17 cellular contexts compared by ENCODE assay signal in the genomic region with DNA sequence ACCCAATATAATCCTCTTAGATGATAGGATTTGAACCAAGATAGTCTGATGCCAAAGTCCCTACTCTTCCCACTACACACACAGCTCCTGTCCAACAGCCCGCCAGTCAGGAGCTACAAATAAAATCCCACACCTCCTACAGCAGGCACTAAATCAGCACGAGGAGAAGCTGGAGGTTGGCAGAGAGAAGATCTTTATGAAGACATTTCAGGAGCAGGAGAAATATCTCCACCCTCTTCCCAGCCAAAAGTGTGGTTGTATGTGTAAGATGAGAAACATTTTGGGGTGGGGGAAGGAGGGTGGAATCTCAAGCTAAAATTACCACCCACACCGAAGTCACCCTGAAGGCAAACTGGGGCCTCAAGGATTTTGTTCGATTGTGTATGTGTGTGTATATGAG. TPM values are rescaled to one million over a fixed set of nuclear protein-coding genes. Genes with fewer than 3 reads are reported as not detected.
DNase-seq lines count a peak whose midpoint lies in the region; ATAC-seq and TF ChIP-seq lines count a peak whose summit lies in the region.
"Had no signal": no experiment of that assay in that cellular context is flagged by ENCODE, and none has a peak within 500 bp of the region (broad histone marks: within the 10 kb centered on the region; RNA-seq: fewer than 3 reads in every experiment).

No MANE protein-coding gene starts in this region.

- DNase-seq in EL (peak; percentile 35), MM.1S (no peak), adipocyte (ENCODE audit: low read depth) (peak; percentile 37), psoas muscle (no peak), NCI-H774 (lab: John Stamatoyannopoulos, UW) (no peak)
- no peak for DNase-seq in activated CD8-positive, alpha-beta T cell treated with anti-CD3 and anti-CD28 coated beads for 36 hours
- DNase-seq: ACHN; CD8-positive, alpha-beta memory T cell; H9; MG63; NCI-H1105; NCI-H1694 treated with DMSO at 0.1 percent for 48 hours; NCI-H446; NCI-H748 treated with DMSO at 0.1 percent for 48 hours had no signal

- H3K36me3 ChIP-seq in MM.1S (replicated peaks; ENCODE audit: insufficient read depth, low read length) (no peaks in the 10 kb centered on the region), adipocyte (ENCODE audit: control insufficient read depth, insufficient read depth, low read length, severe bottlenecking) (no peaks in the 10 kb centered on the region), psoas muscle (ENCODE audit: insufficient read depth in 1 of 2, low read depth in 1 of 2) (no peaks in the 10 kb centered on the region)
- H3K36me3 ChIP-seq: MG63 had no signal

- H3K27me3 ChIP-seq in MM.1S (replicated peaks; ENCODE audit: insufficient read depth, low read length): no peaks in the 10 kb centered on the region
- no peaks in the 10 kb centered on the region for H3K27me3 ChIP-seq in adipocyte (replicated peaks; ENCODE audit: control insufficient read depth, insufficient read depth, low read length)
- no peaks in the 10 kb centered on the region for H3K27me3 ChIP-seq in psoas muscle (ENCODE audit: insufficient read depth in 3 of 3, low read length in 2 of 3)

- H3K4me3 ChIP-seq in MM.1S (ENCODE audit: low read length) (no peak overlapping the region), adipocyte (ENCODE audit: low read length) (no peak overlapping the region), psoas muscle (no peak overlapping the region)
- H3K4me3 ChIP-seq: MG63 had no signal

- H3K9ac ChIP-seq in MM.1S (ENCODE audit: low read length): no peak overlapping the region
- H3K9ac ChIP-seq in adipocyte (ENCODE audit: low read length): no peak overlapping the region

- H3K27ac ChIP-seq in MM.1S (ENCODE audit: low read length) (no peak overlapping the region), psoas muscle (peak overlapping the region; percentile 38)
- H3K27ac ChIP-seq: HL-60 had no signal

- 0 out of 2 replicates have a peak overlapping the region, but pooled peaks have one; percentile 5 for H2AFZ ChIP-seq in MM.1S (ENCODE audit: low read length)

- no peaks in the 10 kb centered on the region for H4K20me1 ChIP-seq in MM.1S (ENCODE audit: insufficient read depth, low read length)

- CTCF ChIA-PET in activated CD8-positive, alpha-beta T cell treated with anti-CD3 and anti-CD28 coated beads for 36 hours (lab: Charles Lee): interaction anchor here (1.4 kb wide), 1 partner anchor 55 kb away, joined by 9 read pairs; the partner anchor contains the start of gene PLXNA2

- H3K4me1 ChIP-seq in MM.1S (ENCODE audit: low read length) (peaks cover 44% of the 10 kb centered on the region), adipocyte (ENCODE audit: control insufficient read depth, insufficient read depth, low read length) (peaks cover 21% of the 10 kb centered on the region), psoas muscle (peaks cover 37% of the 10 kb centered on the region)

- H3K27me3 Mint-ChIP-seq in activated CD8-positive, alpha-beta T cell treated with anti-CD3 and anti-CD28 coated beads for 36 hours: peaks cover 5% of the 10 kb centered on the region

- no peak overlapping the region for H3K27ac Mint-ChIP-seq in activated CD8-positive, alpha-beta T cell treated with anti-CD3 and anti-CD28 coated beads for 36 hours
- H3K27ac Mint-ChIP-seq: CD8-positive, alpha-beta memory T cell had no signal

- POLR2A ChIA-PET in activated CD8-positive, alpha-beta T cell treated with anti-CD3 and anti-CD28 coated beads for 36 hours (lab: Charles Lee): no interaction called here

- H3K4me3 Mint-ChIP-seq in activated CD8-positive, alpha-beta T cell treated with anti-CD3 and anti-CD28 coated beads for 36 hours: no peak overlapping the region
- H3K4me3 Mint-ChIP-seq: CD8-positive, alpha-beta memory T cell; H9 had no signal

- H3F3A ChIP-seq in MM.1S (ENCODE audit: insufficient read depth, low read length): peaks cover 27% of the 10 kb centered on the region

- TF ChIP-seq CTCF in MM.1S (IDR thresholded peaks at IDR 0.05; ENCODE audit: low read length) (no peak), psoas muscle (IDR thresholded peaks at IDR 0.05) (no peak)
- TF ChIP-seq CTCF in activated CD8-positive, alpha-beta T cell treated with anti-CD3 and anti-CD28 coated beads for 36 hours (IDR thresholded peaks at IDR 0.05): no peak

- H3K4me2 ChIP-seq in MM.1S (ENCODE audit: low read depth, low read length): peak overlapping the region; percentile 6; the same call in 1 of the 2 replicates

- H3K4me1 Mint-ChIP-seq in activated CD8-positive, alpha-beta T cell treated with anti-CD3 and anti-CD28 coated beads for 36 hours (ENCODE audit: low read depth): peaks cover 9% of the 10 kb centered on the region

- ATAC-seq in psoas muscle (peak; percentile 14 to 27 (median 26)), HG02885 (IDR thresholded peaks at IDR 0.05; ENCODE audit: poor library complexity, unreplicated experiment) (no peak), HG03442 (IDR thresholded peaks at IDR 0.05; ENCODE audit: unreplicated experiment) (no peak)
- no peak for ATAC-seq in activated CD8-positive, alpha-beta T cell treated with anti-CD3 and anti-CD28 coated beads for 36 hours

- no peaks in the 10 kb centered on the region for H3K9me2 ChIP-seq in MM.1S (replicated peaks; ENCODE audit: insufficient read depth, low read length)

- H3K36me3 Mint-ChIP-seq in activated CD8-positive, alpha-beta T cell treated with anti-CD3 and anti-CD28 coated beads for 36 hours (ENCODE audit: low read depth): no peaks in the 10 kb centered on the region

- no peaks in the 10 kb centered on the region for H3K9me3 Mint-ChIP-seq in activated CD8-positive, alpha-beta T cell treated with anti-CD3 and anti-CD28 coated beads for 36 hours
- H3K9me3 Mint-ChIP-seq: CD8-positive, alpha-beta memory T cell; H9 had no signal

- H3K9me3 ChIP-seq in MM.1S (replicated peaks; ENCODE audit: insufficient read depth, low read length): no peaks in the 10 kb centered on the region
- no peaks in the 10 kb centered on the region for H3K9me3 ChIP-seq in adipocyte (ENCODE audit: control insufficient read depth, low read length)
- H3K9me3 ChIP-seq in psoas muscle: no peaks in the 10 kb centered on the region
- H3K9me3 ChIP-seq: MG63 had no signal

- no peaks in the 10 kb centered on the region for H3K79me2 ChIP-seq in MM.1S (ENCODE audit: low read length)

- WGBS in psoas muscle, 3 donors: 37 to 55% (median 44%) methylated on average over 4 of the region's 4 CpGs

- intact Hi-C loops in psoas muscle (cut with DNase I): no loop called here
- intact Hi-C loops in activated CD8-positive, alpha-beta T cell treated with anti-CD3 and anti-CD28 coated beads for 36 hours (cut with micrococcal nuclease): no loop called here

RNA-seq across cellular contexts. Expression of gene PLXNA2, which starts 54.5 kb away (rescaled TPM):
- total RNA-seq in psoas muscle: 10 to 100 TPM; 20.8 to 33.6 (median 22.3) TPM
- polyA plus RNA-seq in psoas muscle: 1 to 10 TPM; 4.4 to 4.9 (median 4.7) TPM
- under 1 TPM; 0.13 to 0.23 TPM for total RNA-seq in activated CD8-positive, alpha-beta T cell treated with anti-CD3 and anti-CD28 coated beads for 36 hours

Comparison
In these comparisons a context has a peak if more than half of its experiments do, and no peak if none do; other contexts are left out.
1. DNase-seq: peak in EL (single experiment) and adipocyte (single experiment); none in MM.1S (single experiment), psoas muscle (0 of 2), activated CD8-positive, alpha-beta T cell treated with anti-CD3 and anti-CD28 coated beads for 36 hours (single experiment) and NCI-H774 (single experiment).
2. ATAC-seq: peak in psoas muscle (4 of 4); none in HG02885 (single experiment), activated CD8-positive, alpha-beta T cell treated with anti-CD3 and anti-CD28 coated beads for 36 hours (single experiment) and HG03442 (single experiment).
3. RNA of gene PLXNA2, which starts 54.5 kb away (total RNA-seq): 20.8 to 33.6 TPM in psoas muscle; 0.13 to 0.23 TPM in activated CD8-positive, alpha-beta T cell treated with anti-CD3 and anti-CD28 coated beads for 36 hours; every median in the first group is over 10 times any median in the second.